ENCODE assay signal across 18 cellular contexts in the genomic region with DNA sequence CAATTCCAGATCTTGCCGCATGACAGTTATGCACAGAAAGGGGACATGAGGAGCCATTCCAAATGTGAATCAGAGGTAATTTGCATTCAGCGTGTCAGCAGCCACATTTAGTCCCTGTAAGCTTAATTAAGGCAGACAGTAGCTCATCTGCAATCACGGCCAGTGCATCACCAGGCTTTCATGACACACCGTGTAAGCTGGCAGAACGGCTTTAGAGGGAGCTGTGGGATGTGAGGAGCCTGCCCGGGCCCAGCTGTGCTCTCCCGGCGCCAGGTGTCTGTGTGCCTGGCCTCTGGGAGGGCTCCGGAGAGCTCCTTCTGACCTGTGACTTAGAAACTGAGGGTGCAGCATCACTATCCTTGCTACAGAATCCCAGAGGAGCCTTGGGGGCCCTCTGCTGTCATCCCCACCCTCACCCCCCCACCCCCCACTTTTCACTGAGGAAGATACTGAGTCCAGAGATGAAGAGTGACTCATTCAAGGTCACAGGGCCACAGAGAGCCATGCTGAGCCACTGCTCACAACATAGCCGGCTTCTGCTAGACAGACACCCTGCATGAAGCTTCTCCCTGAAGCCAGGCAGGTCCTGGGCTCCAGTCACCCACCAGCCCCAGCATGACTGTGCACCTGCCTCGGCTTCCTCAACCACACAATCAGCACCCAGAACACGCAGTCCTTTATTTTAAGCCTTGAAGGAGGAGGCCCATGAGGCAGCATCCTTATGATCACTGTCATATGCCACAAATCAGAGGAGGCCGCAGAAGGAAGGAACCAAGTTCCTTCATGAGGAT. TPM values are rescaled to one million over a fixed set of nuclear protein-coding genes. Genes with fewer than 3 reads are reported as not detected.
DNase-seq lines count a peak whose midpoint lies in the region; ATAC-seq, FAIRE-seq and TF ChIP-seq lines count a peak whose summit lies in the region.
"Had no signal": no experiment of that assay in that cellular context is flagged by ENCODE, and none has a peak within 500 bp of the region (broad histone marks: within the 10 kb centered on the region; RNA-seq: fewer than 3 reads in every experiment).

No MANE protein-coding gene starts in this region.

- no peaks in the 10 kb centered on the region for H3K79me2 ChIP-seq in HepG2 (ENCODE audit: insufficient read depth, low read length)

- H3K36me3 ChIP-seq in HepG2 (replicated peaks in 1 of 2; ENCODE audit: control insufficient read depth in 1 of 2, insufficient read depth in 2 of 2, low read length in 2 of 2), result no peaks in the 10 kb centered on the region
- no peaks in the 10 kb centered on the region for H3K36me3 ChIP-seq in suprapubic skin
- H3K36me3 ChIP-seq: prostate gland, uterus had no signal

- no peaks in the 10 kb centered on the region for H3K36me3 Mint-ChIP-seq in brain

- H3K27me3 ChIP-seq in HepG2 (ENCODE audit: control insufficient read depth in 1 of 2, insufficient read depth in 2 of 2, low read length in 2 of 2) (peaks cover 1 to 43% of the 10 kb centered on the region in 2 experiments; a peak in 3 of 5 replicates), suprapubic skin (peaks cover 19% of the 10 kb centered on the region)
- H3K27me3 ChIP-seq: uterus had no signal

- H3K4me3 ChIP-seq in HepG2 (replicated peaks in 1 of 3; ENCODE audit: insufficient read depth in 1 of 3, low read depth in 2 of 3, low read length in 3 of 3) (no peak overlapping the region), suprapubic skin (no peak overlapping the region)
- H3K4me3 ChIP-seq: prostate gland, uterus had no signal

- peaks cover 81% of the 10 kb centered on the region for H3K4me1 Mint-ChIP-seq in brain
- H3K4me1 Mint-ChIP-seq: activated B cell treated with CpG ODN at 0.5 μM for 24 hours; stimulated activated naive CD8-positive, alpha-beta T cell treated with anti-CD3 and anti-CD28 coated beads, Interleukin-15, amount 100 ng/mL, for 72 hours had no signal

- TF ChIP-seq POLR2A in HepG2 (IDR thresholded peaks at IDR 0.05; ENCODE audit: insufficient read depth in 1 of 2, low read depth in 2 of 2, low read length in 2 of 2), result no peak
- TF ChIP-seq POLR2A in suprapubic skin (IDR thresholded peaks at IDR 0.05), result no peak

- 60% methylated on average over 6 of the region's 13 CpGs for WGBS in HepG2 (ENCODE audit: low lambda C conversion rate)
- WGBS in suprapubic skin, result 77% methylated on average over 8 of the region's 13 CpGs

- H3K4me1 ChIP-seq in HepG2 (ENCODE audit: insufficient read depth, low read length) (peaks cover 17% of the 10 kb centered on the region; the same call in 1 of the 2 replicates), suprapubic skin (peaks cover 25% of the 10 kb centered on the region)
- H3K4me1 ChIP-seq: prostate gland, uterus had no signal

- no TSS peak for BruUV-seq in HepG2 (replicated peaks; lab: Mats Ljungman, UMichigan)

- POLR2A ChIA-PET in HepG2 (lab: Yijun Ruan, JAX), result no interaction called here

- peak overlapping the region in 1 of 5 experiments; percentile 30 for H3K4me3 Mint-ChIP-seq in brain
- H3K4me3 Mint-ChIP-seq: activated B cell treated with CpG ODN at 0.5 μM for 24 hours; stimulated activated naive CD8-positive, alpha-beta T cell treated with anti-CD3 and anti-CD28 coated beads, Interleukin-15, amount 100 ng/mL, for 72 hours had no signal

- no peaks in the 10 kb centered on the region for H4K20me1 ChIP-seq in HepG2 (ENCODE audit: insufficient read depth, low read length)

- H3K9me3 ChIP-seq in HepG2 (ENCODE audit: low read length) (no peaks in the 10 kb centered on the region), suprapubic skin (no peaks in the 10 kb centered on the region)
- H3K9me3 ChIP-seq: prostate gland, uterus had no signal

- in situ Hi-C loops in HepG2 (cut with HindIII; ENCODE audit: extremely low pct_ligation_motif_present, low pct_unique_long_range_greater_than_20kb), result no loop called here

- CTCF ChIA-PET in HepG2 (lab: Yijun Ruan, JAX; ENCODE audit: low intra/inter-chr PET ratio, low total read pairs), result no interaction called here

- H2AFZ ChIP-seq in HepG2 (ENCODE audit: low read length), result no peak overlapping the region

- no peak for TF ChIP-seq EP300 in HepG2 (IDR thresholded peaks at IDR 0.05; ENCODE audit: low read depth in 2 of 2, low read length in 2 of 2)
- no peak for TF ChIP-seq EP300 in HepG2 (CRISPR knock-in tag; IDR thresholded peaks at IDR 0.05; ENCODE audit: borderline replicate concordance)
- no peak for TF ChIP-seq EP300 in suprapubic skin (IDR thresholded peaks at IDR 0.05)

- H3K27me3 Mint-ChIP-seq in brain, result no peaks in the 10 kb centered on the region

- no peak for TF ChIP-seq CTCF in brain (conservative IDR thresholded peaks at IDR 0.05)
- no peak for TF ChIP-seq CTCF in HepG2 (CRISPR knock-in tag; IDR thresholded peaks at IDR 0.05)
- no peak for TF ChIP-seq CTCF in suprapubic skin (IDR thresholded peaks at IDR 0.05)

- no peak overlapping the region for H3K4me2 ChIP-seq in HepG2 (ENCODE audit: low read depth, low read length)
- H3K4me2 ChIP-seq: KMS-11 had no signal

- peak overlapping the region; percentile 4 to 80 (median 51) for H3K27ac Mint-ChIP-seq in brain
- H3K27ac Mint-ChIP-seq: activated B cell treated with CpG ODN at 0.5 μM for 24 hours; stimulated activated naive CD8-positive, alpha-beta T cell treated with anti-CD3 and anti-CD28 coated beads, Interleukin-15, amount 100 ng/mL, for 72 hours had no signal

- H3K9ac ChIP-seq in HepG2 (ENCODE audit: insufficient read depth, low read depth, low read length), result no peak overlapping the region
- H3K9ac ChIP-seq: KMS-11 had no signal

- no peak for TF ChIP-seq RAD21 in HepG2 (CRISPR knock-in tag; IDR thresholded peaks at IDR 0.05)

- ATAC-seq in HepG2 (peak; percentile 67), GM21723 (IDR thresholded peaks at IDR 0.05; ENCODE audit: unreplicated experiment) (no peak), left cardiac atrium (no peak)
- ATAC-seq: left lobe of liver, Panc1 had no signal

- no peak for FAIRE-seq in HepG2 (lab: Jason Lieb, UNC)

- H3K27ac ChIP-seq in HepG2 (ENCODE audit: extremely low read length, insufficient read depth, low read length), result no peak overlapping the region
- H3K27ac ChIP-seq in suprapubic skin, result peak overlapping the region; percentile 70
- H3K27ac ChIP-seq: KMS-11, uterus had no signal

- peak; percentile 37 for DNase-seq in activated effector memory CD4-positive, alpha-beta T cell treated with anti-CD3 and anti-CD28 coated beads, Interleukin-2, amount 50 U/mL, for 16 hours
- no peak for DNase-seq in activated effector memory CD4-positive, alpha-beta T cell treated with Interleukin-2 at 50 U/mL for 16 hours
- DNase-seq in HepG2 (ENCODE audit: low spot score) (no peak), suprapubic skin (ENCODE audit: low spot score in 2 of 2) (no peak), NCI-H1105 (lab: John Stamatoyannopoulos, UW) (no peak), left cardiac atrium (no peak)
- DNase-seq: activated B cell treated with CpG ODN at 0.5 μM for 24 hours; NCI-H1436 treated with DMSO at 0.1 percent for 48 hours; NCI-H524 treated with DMSO at 0.1 percent for 48 hours; stimulated activated naive CD8-positive, alpha-beta T cell treated with anti-CD3 and anti-CD28 coated beads, Interleukin-15, amount 100 ng/mL, for 72 hours; SW 1271; uterus had no signal

- H3K9me3 Mint-ChIP-seq in brain, result peaks cover 0 to 10% (median 0%) of the 10 kb centered on the region in 5 experiments
- H3K9me3 Mint-ChIP-seq: activated B cell treated with CpG ODN at 0.5 μM for 24 hours; stimulated activated naive CD8-positive, alpha-beta T cell treated with anti-CD3 and anti-CD28 coated beads, Interleukin-15, amount 100 ng/mL, for 72 hours had no signal

- intact Hi-C loops in HepG2 (cut with micrococcal nuclease; ENCODE audit: unreplicated experiment) (no loop called here), left cardiac atrium (cut with DNase I) (no loop called here)

TF ChIP-seq in HepG2, 621 proteins besides CTCF, POLR2A, EP300 and RAD21:
- peak; percentile 75 for TF ChIP-seq FOSL2 (CRISPR knock-in tag; IDR thresholded peaks at IDR 0.05)
- TF ChIP-seq, protein P1, sequence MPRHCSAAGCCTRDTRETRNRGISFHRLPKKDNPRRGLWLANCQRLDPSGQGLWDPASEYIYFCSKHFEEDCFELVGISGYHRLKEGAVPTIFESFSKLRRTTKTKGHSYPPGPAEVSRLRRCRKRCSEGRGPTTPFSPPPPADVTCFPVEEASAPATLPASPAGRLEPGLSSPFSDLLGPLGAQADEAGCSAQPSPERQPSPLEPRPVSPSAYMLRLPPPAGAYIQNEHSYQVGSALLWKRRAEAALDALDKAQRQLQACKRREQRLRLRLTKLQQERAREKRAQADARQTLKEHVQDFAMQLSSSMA (CRISPR knock-in tag; IDR thresholded peaks at IDR 0.05), result no peak

RNA-seq across cellular contexts. Expression of a gene that starts 19.0 kb away (rescaled TPM):
- polyA plus RNA-seq in brain (ENCODE audit: insufficient read depth, low read depth, low replicate concordance) (12.1 TPM), HepG2 (2011; rRNA removed) (0.85 and 0.90 TPM in 2 replicates)
- total RNA-seq in HepG2 (2016; rRNA removed; fragmentation: Illumina TruSeq; extraction: Trizol) (1.1 and 1.3 TPM in 2 replicates), suprapubic skin (10 to 100 TPM; 16.5 to 40.0 (median 17.3) TPM), left cardiac atrium (100 to 1,000 TPM; 141 to 253 TPM)
- 1.3 and 1.8 TPM in 2 replicates for total RNA-seq in HepG2 (2016; cell fraction: cytosol; rRNA removed; fragmentation: Illumina TruSeq; extraction: Trizol; ENCODE audit: low read depth)
- total RNA-seq in HepG2 (2016; cell fraction: insoluble cytoplasmic fraction; rRNA removed; fragmentation: Illumina TruSeq; extraction: Trizol), result 1.2 and 1.3 TPM in 2 replicates
- total RNA-seq in HepG2 (2016; cell fraction: membrane; rRNA removed; fragmentation: Illumina TruSeq; extraction: Trizol), result 2.2 and 2.3 TPM in 2 replicates
- 0.78 TPM in 2 replicates for total RNA-seq in HepG2 (2016; cell fraction: nucleus; rRNA removed; fragmentation: Illumina TruSeq; extraction: Trizol)
- polyA plus RNA-seq in HepG2 (2011; cell fraction: cytosol; rRNA removed), result 0.47 and 0.62 TPM in 2 replicates
- 0.83 and 1.2 TPM in 2 replicates for polyA plus RNA-seq in HepG2 (2011; cell fraction: nucleus; rRNA removed)
- 0.30 and 0.45 TPM in 2 replicates for polyA plus RNA-seq in HepG2 (2012)
- 2.1 and 2.9 TPM in 2 replicates for polyA plus RNA-seq in HepG2 (2016; cell fraction: cytosol; fragmentation: Illumina TruSeq; extraction: Trizol; ENCODE audit: low read depth)
- polyA plus RNA-seq in HepG2 (2016; cell fraction: insoluble cytoplasmic fraction; fragmentation: Illumina TruSeq; extraction: Trizol; ENCODE audit: low read depth), result 1.7 and 2.3 TPM in 2 replicates
- polyA plus RNA-seq in HepG2 (2016; cell fraction: membrane; fragmentation: Illumina TruSeq; extraction: Trizol; ENCODE audit: low read depth), result 3.3 and 3.5 TPM in 2 replicates
- 2.0 and 3.4 TPM in 2 replicates for polyA plus RNA-seq in HepG2 (2016; cell fraction: nucleus; fragmentation: Illumina TruSeq; extraction: Trizol; ENCODE audit: insufficient read depth, low read depth)
- polyA minus RNA-seq in HepG2 (2011; rRNA and poly(A)+ RNA removed; ENCODE audit: low replicate concordance), result 0.20 and 0.87 TPM in 2 replicates
- not detected in 2 replicates for polyA minus RNA-seq in HepG2 (2011; cell fraction: cytosol; rRNA and poly(A)+ RNA removed)
- polyA minus RNA-seq in HepG2 (2011; cell fraction: nucleus; rRNA and poly(A)+ RNA removed), result 0.75 and 0.77 TPM in 2 replicates
